Comparison of ENCODE assay signal across 8 cellular contexts in the genomic region with DNA sequence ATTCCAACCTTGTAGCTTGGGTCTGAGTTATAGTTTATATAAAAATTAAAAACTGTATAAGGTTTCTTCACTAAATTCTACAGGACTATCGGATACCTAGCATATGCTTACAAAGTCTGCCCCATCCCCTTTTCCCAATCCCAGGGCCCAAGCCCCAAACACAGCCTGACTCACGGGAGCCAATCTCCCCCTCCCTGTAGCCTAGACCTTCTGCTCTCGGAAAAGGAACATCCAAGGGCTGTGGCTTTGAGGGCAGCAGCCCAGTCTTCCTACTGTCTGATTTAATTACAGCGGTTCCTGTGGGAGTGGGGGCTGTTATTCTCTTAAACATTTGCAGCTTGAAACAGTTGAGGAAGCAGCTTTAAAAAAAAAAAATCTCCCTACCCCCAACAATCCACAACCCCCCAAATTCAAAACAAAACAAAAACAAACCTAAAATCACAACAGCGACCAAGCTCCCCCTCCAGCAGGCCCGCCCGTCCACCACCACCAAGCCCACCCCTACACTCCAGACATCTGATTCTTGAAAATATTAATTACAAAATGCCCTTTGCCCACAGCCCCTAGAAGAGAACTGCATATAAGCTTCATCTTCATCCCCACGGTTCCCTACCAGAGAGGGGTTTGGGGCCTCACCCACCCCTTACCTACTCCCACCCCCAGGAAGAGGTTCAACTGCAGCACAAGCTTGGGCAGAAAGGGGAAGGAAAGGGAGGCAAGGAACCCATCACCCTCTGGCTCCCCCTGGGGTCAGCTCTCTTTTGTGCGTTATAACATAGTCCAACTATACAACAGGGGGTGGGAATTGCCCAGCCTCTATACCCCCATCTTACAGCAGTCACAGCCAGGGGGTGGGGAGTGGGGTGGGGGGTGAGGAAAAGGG. TPM values are rescaled to one million over a fixed set of nuclear protein-coding genes. Genes with fewer than 3 reads are reported as not detected.
DNase-seq lines count a peak whose midpoint lies in the region; ATAC-seq and TF ChIP-seq lines count a peak whose summit lies in the region.

No MANE protein-coding gene starts in this region.

- H3K27ac Mint-ChIP-seq in natural killer cell: peak overlapping the region; percentile 97 to 98

- intact Hi-C loops in natural killer cell (cut with micrococcal nuclease): loop anchor here (2.0 kb wide), 3 partner anchors 23 to 111 kb away; a partner anchor contains a TSS

- H3K9me3 Mint-ChIP-seq in natural killer cell: no peaks in the 10 kb centered on the region

- peak; percentile 42 for DNase-seq in EH (ENCODE audit: low read depth)
- DNase-seq in KG1 (lab: John Stamatoyannopoulos, UW): peak; percentile 58
- DNase-seq in UCSD-AML1 (lab: John Stamatoyannopoulos, UW; ENCODE audit: unreplicated experiment): peak; percentile 71
- peak; percentile 64 for DNase-seq in dermis blood vessel endothelial cell
- DNase-seq in natural killer cell: peak; percentile 43
- DNase-seq in Ammon's horn (ENCODE audit: low spot score): no peak

- peak overlapping the region; percentile 92 for H3K4me3 Mint-ChIP-seq in natural killer cell

- peaks cover 23 to 50% of the 10 kb centered on the region in 2 donors for H3K4me1 Mint-ChIP-seq in natural killer cell

- no peak for ATAC-seq in natural killer cell
- no peak for ATAC-seq in GM19455 (IDR thresholded peaks at IDR 0.05; ENCODE audit: unreplicated experiment)
- no peak for ATAC-seq in HG03432 (IDR thresholded peaks at IDR 0.05; ENCODE audit: unreplicated experiment)

- H3K27me3 Mint-ChIP-seq in natural killer cell (ENCODE audit: low read depth in 2 of 2): no peaks in the 10 kb centered on the region

- H3K36me3 Mint-ChIP-seq in natural killer cell: no peaks in the 10 kb centered on the region

- TF ChIP-seq CTCF in natural killer cell (IDR thresholded peaks at IDR 0.05): no peak

RNA-seq across cellular contexts. Expression of a gene that starts 1.1 kb away (rescaled TPM):
- 40.3 and 48.2 TPM in 2 replicates for total RNA-seq in dermis blood vessel endothelial cell
- total RNA-seq in natural killer cell: 100 to 1,000 TPM in 1 of 3 donors, 10 to 100 TPM in 2; 76.4 to 100 (median 81.1) TPM

RNA-seq across cellular contexts. Expression of a gene that starts 20.5 kb away (rescaled TPM):
- total RNA-seq in dermis blood vessel endothelial cell (under 0.01 and 0.19 TPM in 2 replicates), natural killer cell (1 to 10 TPM; 1.1 to 3.4 (median 1.4) TPM)

RNA-seq across cellular contexts. Expression of a gene that starts 40.9 kb away (rescaled TPM):
- total RNA-seq in dermis blood vessel endothelial cell (41.2 and 99.0 TPM in 2 replicates), natural killer cell (100 to 1,000 TPM; 164 to 186 (median 182) TPM)

RNA-seq across cellular contexts. Expression of a gene that starts 41.6 kb away (rescaled TPM):
- total RNA-seq in dermis blood vessel endothelial cell (not detected in 2 replicates), natural killer cell (1 to 10 TPM; 1.1 to 2.0 (median 1.7) TPM)

RNA-seq across cellular contexts. Expression of a gene that starts 48.1 kb away (rescaled TPM):
- total RNA-seq in dermis blood vessel endothelial cell (0.05 TPM in 1 of 2 replicates, not detected in the other), natural killer cell (1 to 10 TPM; 7.9 to 10.0 (median 8.2) TPM)
